22 cellular contexts compared by ENCODE assay signal in the genomic region with DNA sequence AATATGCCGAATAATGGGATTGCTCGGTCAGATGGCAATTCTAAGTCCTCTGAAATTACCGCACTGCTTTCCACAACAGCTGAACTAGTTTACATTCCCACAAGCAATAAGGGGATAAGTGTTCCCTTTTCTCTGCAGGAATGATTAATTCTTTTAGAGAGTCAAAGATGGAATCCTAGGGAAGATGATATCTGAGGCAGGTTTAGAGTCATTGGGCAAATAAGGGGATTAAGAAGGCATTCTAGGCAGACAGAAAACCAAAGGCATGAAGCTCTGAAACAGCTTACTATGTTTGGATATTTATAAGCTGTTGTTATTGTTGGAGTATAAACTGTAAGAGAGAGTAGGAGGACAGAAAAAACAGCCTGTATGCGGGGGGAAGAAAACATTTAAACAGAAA.
"Had no signal": no experiment of that assay in that cellular context is flagged by ENCODE, and none has a peak within 500 bp of the region (broad histone marks: within the 10 kb centered on the region; RNA-seq: fewer than 3 reads in every experiment).

No MANE protein-coding gene starts in this region.

- H3K27ac ChIP-seq: Peyer's patch, RWPE1 had no signal

- H3K27me3 ChIP-seq: Peyer's patch had no signal

- ATAC-seq: activated CD8-positive, alpha-beta memory T cell treated with anti-CD3 and anti-CD28 coated beads, Interleukin-2, amount 10 ng/mL, durations not matched to agents 7 days and 5 days; activated naive CD8-positive, alpha-beta T cell treated with anti-CD3 and anti-CD28 coated beads, Interleukin-2, amount 50 U/mL, for 24 hours; T-helper 17 cell; WTC11 had no signal

- DNase-seq: activated CD4-positive, alpha-beta T cell treated with anti-CD3 and anti-CD28 coated beads for 48 hours; activated CD4-positive, alpha-beta T cell treated with anti-CD3 and anti-CD28 coated beads, Interleukin-2, amount 50 U/mL, for 4 hours; activated CD4-positive, CD25-positive, alpha-beta regulatory T cell treated with anti-CD3 and anti-CD28 coated beads, Interleukin-2, amount 50 U/mL, for 72 hours; activated CD8-positive, alpha-beta memory T cell treated with anti-CD3 and anti-CD28 coated beads, Interleukin-2, amount 10 ng/mL, durations not matched to agents 7 days and 5 days; activated effector memory CD4-positive, alpha-beta T cell treated with Interleukin-2 at 50 U/mL for 16 hours; activated naive CD4-positive, alpha-beta T cell; activated naive CD8-positive, alpha-beta T cell treated with anti-CD3 and anti-CD28 coated beads, Interleukin-2, amount 50 U/mL, for 24 hours; activated T-cell treated with anti-CD3 and anti-CD28 coated beads, Interleukin-2, amount 50 U/mL, for 24 hours; cerebellar nuclear complex; Karpas-422; NCI-H1105 treated with DMSO at 0.1 percent for 48 hours; NCI-H1436 treated with DMSO at 0.1 percent for 48 hours; NCI-H187; NCI-H2081; NCI-H446; NCI-H524; Peyer's patch; SHP77 treated with DMSO at 0.1 percent for 48 hours; T-helper 17 cell; T-helper 9 cell had no signal

- H3K4me1 ChIP-seq: Peyer's patch had no signal

- H3K4me3 ChIP-seq: Peyer's patch had no signal

- H3K9me3 ChIP-seq: Peyer's patch had no signal
